Comparison of ENCODE assay signal across 1 cellular context in the genomic region with DNA sequence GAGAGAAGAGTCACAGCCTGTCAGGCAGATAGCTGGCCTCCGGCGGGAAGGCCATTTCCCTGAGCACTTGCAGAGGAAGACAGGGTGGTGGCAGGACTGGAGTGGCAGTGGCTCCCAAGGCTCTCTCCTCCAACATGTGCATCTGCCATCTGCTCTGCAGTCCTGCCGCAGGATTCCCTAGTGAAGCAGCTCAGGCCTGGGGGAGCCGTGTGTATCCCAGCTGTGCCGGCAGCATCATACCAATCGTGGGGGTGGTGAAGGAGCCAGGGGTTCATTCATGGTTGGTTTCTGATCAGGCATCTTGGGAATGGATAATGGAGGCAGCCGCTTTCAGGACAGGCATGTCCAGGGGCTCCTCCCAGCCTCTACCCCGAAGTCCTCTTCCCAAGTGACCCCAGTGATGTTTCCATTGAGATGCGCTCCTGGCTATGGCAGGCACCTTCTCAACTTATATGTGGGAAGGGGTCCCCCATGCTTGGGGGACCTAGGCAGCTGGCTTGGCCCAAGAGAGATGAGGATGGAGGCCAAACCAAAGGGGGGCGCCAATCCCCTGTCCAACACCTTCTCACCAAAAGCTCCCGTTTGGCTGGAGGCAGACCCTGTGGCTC.
TF ChIP-seq lines count a peak whose summit lies in the region.

No MANE protein-coding gene starts in this region.

TF ChIP-seq in endothelial cell of umbilical vein, 7 proteins besides CTCF, POLR2A, EP300 and RAD21:
- TF ChIP-seq JUN (IDR thresholded peaks at IDR 0.05; ENCODE audit: borderline replicate concordance, insufficient read depth, insufficient read length, low read depth): no peak
- no peak for TF ChIP-seq GATA2 (IDR thresholded peaks at IDR 0.05; ENCODE audit: insufficient read depth, insufficient read length, low read depth, low read length)
- no peak for TF ChIP-seq EZH2 (IDR thresholded peaks at IDR 0.05; ENCODE audit: borderline replicate concordance, low read depth, low read length, severe bottlenecking)
- no peak for TF ChIP-seq FOS (IDR thresholded peaks at IDR 0.05; ENCODE audit: borderline replicate concordance, insufficient read depth, low read length)
- no peak for TF ChIP-seq MYC (IDR thresholded peaks at IDR 0.05; ENCODE audit: low read depth, low read length)
- TF ChIP-seq POLR2AphosphoS5 (IDR thresholded peaks at IDR 0.05; ENCODE audit: insufficient read depth, low read depth, low read length): no peak
- TF ChIP-seq, protein P1, sequence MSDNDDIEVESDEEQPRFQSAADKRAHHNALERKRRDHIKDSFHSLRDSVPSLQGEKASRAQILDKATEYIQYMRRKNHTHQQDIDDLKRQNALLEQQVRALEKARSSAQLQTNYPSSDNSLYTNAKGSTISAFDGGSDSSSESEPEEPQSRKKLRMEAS (IDR thresholded peaks at IDR 0.05; ENCODE audit: insufficient read depth, insufficient read length): no peak
